25 cellular contexts compared by ENCODE assay signal in the genomic region with DNA sequence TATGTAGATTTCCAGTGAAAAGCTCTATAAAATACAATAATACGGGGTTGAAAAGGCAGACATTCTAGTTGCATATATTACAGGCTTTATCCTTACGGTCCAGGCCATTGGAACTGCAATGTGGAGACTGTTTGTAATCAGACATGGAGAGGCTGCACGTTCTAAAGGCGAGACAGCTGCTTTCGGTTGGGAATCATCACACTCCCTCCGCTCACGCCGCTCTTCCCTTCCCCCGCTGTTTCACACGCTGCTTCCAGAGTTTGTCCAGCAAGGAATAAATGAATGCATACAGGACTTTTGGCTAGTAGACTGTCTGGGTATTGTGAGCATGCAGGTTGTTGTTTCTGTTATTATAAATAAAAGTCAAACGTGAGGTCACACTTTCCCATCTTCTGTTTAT. TPM values are rescaled to one million over a fixed set of nuclear protein-coding genes. Genes with fewer than 3 reads are reported as not detected.
"Had no signal": no experiment of that assay in that cellular context is flagged by ENCODE, and none has a peak within 500 bp of the region (broad histone marks: within the 10 kb centered on the region; RNA-seq: fewer than 3 reads in every experiment).

No MANE protein-coding gene starts in this region.

- H3K9me3 Mint-ChIP-seq: activated naive CD4-positive, alpha-beta T cell treated with anti-CD3 and anti-CD28 coated beads, Interleukin-2, amount 50 U/mL, for 24 hours; activated T-cell treated with anti-CD3 and anti-CD28 coated beads, Interleukin-2, amount 50 U/mL, for 72 hours; immature natural killer cell; stimulated activated naive CD8-positive, alpha-beta T cell treated with anti-CD3 and anti-CD28 coated beads, Interleukin-15, Interleukin-2, amounts not matched to agents 100 ng/mL and 50 ng/mL, for 24 hours had no signal

- H3K36me3 Mint-ChIP-seq: activated naive CD4-positive, alpha-beta T cell treated with anti-CD3 and anti-CD28 coated beads, Interleukin-2, amount 50 U/mL, for 24 hours; immature natural killer cell had no signal

- DNase-seq: activated CD4-positive, alpha-beta T cell treated with anti-CD3 and anti-CD28 coated beads for 1 hour; activated effector memory CD4-positive, alpha-beta T cell treated with anti-CD3 and anti-CD28 coated beads, Interleukin-2, amount 50 U/mL, for 16 hours; activated T-cell treated with anti-CD3 and anti-CD28 coated beads, Interleukin-2, amount 50 U/mL, for 72 hours; effector CD4-positive, alpha-beta T cell; esophagus squamous epithelium; immature natural killer cell; mesendoderm; occipital lobe; stimulated activated CD4-positive, alpha-beta T cell treated with anti-CD3 and anti-CD28 coated beads, Interleukin-15, amount 100 ng/mL, for 24 hours; stimulated activated CD4-positive, alpha-beta T cell treated with anti-CD3 and anti-CD28 coated beads, Interleukin-2, amount 100 ng/mL, for 48 hours; T1000; transverse colon; uterus had no signal

- H3K9me3 ChIP-seq: esophagus squamous epithelium, suprapubic skin, transverse colon, uterus had no signal

- H3K27ac Mint-ChIP-seq: activated naive CD4-positive, alpha-beta T cell treated with anti-CD3 and anti-CD28 coated beads, Interleukin-2, amount 50 U/mL, for 24 hours; activated T-cell treated with anti-CD3 and anti-CD28 coated beads, Interleukin-2, amount 50 U/mL, for 72 hours; immature natural killer cell; progenitor cell of endocrine pancreas; stimulated activated naive CD8-positive, alpha-beta T cell treated with anti-CD3 and anti-CD28 coated beads, Interleukin-15, Interleukin-2, amounts not matched to agents 100 ng/mL and 50 ng/mL, for 24 hours had no signal

- H3K4me3 Mint-ChIP-seq: activated naive CD4-positive, alpha-beta T cell treated with anti-CD3 and anti-CD28 coated beads, Interleukin-2, amount 50 U/mL, for 24 hours; activated T-cell treated with anti-CD3 and anti-CD28 coated beads, Interleukin-2, amount 50 U/mL, for 72 hours; immature natural killer cell; stimulated activated naive CD8-positive, alpha-beta T cell treated with anti-CD3 and anti-CD28 coated beads, Interleukin-15, Interleukin-2, amounts not matched to agents 100 ng/mL and 50 ng/mL, for 24 hours had no signal

- H3K4me3 ChIP-seq: cardiac muscle cell, coronary artery, esophagus squamous epithelium, skin epidermis, suprapubic skin, transverse colon, uterus had no signal

- ATAC-seq: activated T-cell treated with anti-CD3 and anti-CD28 coated beads, Interleukin-2, amount 50 U/mL, for 72 hours had no signal

- H3K27ac ChIP-seq: cardiac muscle cell, suprapubic skin, uterus had no signal

- H3K4me1 Mint-ChIP-seq: activated naive CD4-positive, alpha-beta T cell treated with anti-CD3 and anti-CD28 coated beads, Interleukin-2, amount 50 U/mL, for 24 hours; immature natural killer cell had no signal

- H3K27me3 Mint-ChIP-seq: progenitor cell of endocrine pancreas had no signal

- H3K36me3 ChIP-seq: cardiac muscle cell, esophagus squamous epithelium, suprapubic skin, transverse colon, uterus had no signal

- H3K27me3 ChIP-seq: cardiac muscle cell, uterus had no signal

RNA-seq across cellular contexts. Expression of gene EFCAB6, which starts 13.5 kb away (rescaled TPM):
- total RNA-seq: T-helper 1 cell treated with Interleukin-12 subunit alpha and Interleukin-12 subunit beta and Interleukin-4 antibody, amounts not matched to agents 30 ng/mL and 1 ng/mL, for 36 hours had no signal

RNA-seq across cellular contexts. Expression of gene SULT4A1, which starts 36.7 kb away (rescaled TPM):
- total RNA-seq: activated CD8-positive, alpha-beta memory T cell treated with anti-CD3 and anti-CD28 coated beads for 36 hours; activated T-cell treated with anti-CD3 and anti-CD28 coated beads, Interleukin-2, amount 50 U/mL, for 72 hours; endothelial cell of umbilical vein; esophagus squamous epithelium; fibroblast of villous mesenchyme; lower leg skin; T-helper 1 cell treated with Interleukin-12 subunit alpha and Interleukin-12 subunit beta and Interleukin-4 antibody, amounts not matched to agents 30 ng/mL and 1 ng/mL, for 36 hours had no signal
